In the genomic region with DNA sequence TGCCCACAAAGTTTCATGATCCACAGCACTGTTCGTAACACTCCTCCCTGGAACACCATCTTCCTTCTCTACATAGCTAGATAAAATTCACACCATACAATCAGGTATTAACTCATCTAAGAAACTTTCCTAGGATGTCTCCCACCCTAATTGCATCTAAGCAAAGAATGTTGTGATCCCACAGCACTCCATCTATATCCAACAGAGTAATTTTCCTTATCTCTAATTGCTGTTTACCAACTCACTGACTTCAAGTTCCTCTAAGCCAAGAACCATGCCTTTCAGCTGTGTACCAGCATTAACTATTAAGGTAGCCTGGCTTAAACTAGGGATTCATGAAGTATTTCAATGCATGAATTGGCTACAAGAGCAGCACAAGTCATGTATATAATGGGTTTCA, we compare ENCODE assay signal across 30 cellular contexts.
"Had no signal": no experiment of that assay in that cellular context is flagged by ENCODE, and none has a peak within 500 bp of the region (broad histone marks: within the 10 kb centered on the region; RNA-seq: fewer than 3 reads in every experiment).

No MANE protein-coding gene starts in this region.

- H3K4me3 ChIP-seq: coronary artery, dorsolateral prefrontal cortex, esophagus muscularis mucosa, gastrocnemius medialis, heart left ventricle had no signal

- H3K27ac ChIP-seq: brain microvascular endothelial cell, coronary artery, dorsolateral prefrontal cortex, esophagus muscularis mucosa, foreskin keratinocyte, gastrocnemius medialis, heart left ventricle had no signal

- H3K27ac Mint-ChIP-seq: activated CD4-positive, alpha-beta memory T cell treated with anti-CD3 and anti-CD28 coated beads for 36 hours; activated CD4-positive, alpha-beta T cell treated with anti-CD3 and anti-CD28 coated beads for 36 hours; activated CD4-positive, alpha-beta T cell treated with anti-CD3 and anti-CD28 coated beads, Interleukin-2, amount 10 ng/mL, durations not matched to agents 24 days and 14 days; activated CD8-positive, alpha-beta memory T cell treated with anti-CD3 and anti-CD28 coated beads, Interleukin-2, amount 10 ng/mL, durations not matched to agents 7 days and 5 days; activated CD8-positive, alpha-beta T cell treated with anti-CD3 and anti-CD28 coated beads, Interleukin-2, amount 10 ng/mL, durations not matched to agents 7 days and 5 days; activated naive CD4-positive, alpha-beta T cell treated with anti-CD3 and anti-CD28 coated beads, Interleukin-2, amount 50 U/mL, for 72 hours; activated naive CD8-positive, alpha-beta T cell treated with anti-CD3 and anti-CD28 coated beads, Interleukin-2, amount 10 ng/mL, durations not matched to agents 7 days and 5 days; activated T-helper 17 cell treated with anti-CD3 and anti-CD28 coated beads, Interleukin-2, amount 50 U/mL, for 72 hours; dendritic cell treated with granulocyte-macrophage colony-stimulating factor and Interleukin-4, amounts not matched to agents 40 ng/mL and 50 ng/mL, for 4 days had no signal

- DNase-seq: activated CD4-positive, alpha-beta memory T cell treated with anti-CD3 and anti-CD28 coated beads for 36 hours; activated CD4-positive, alpha-beta T cell treated with anti-CD3 and anti-CD28 coated beads for 36 hours; activated CD4-positive, alpha-beta T cell treated with anti-CD3 and anti-CD28 coated beads, Interleukin-2, amount 10 ng/mL, durations not matched to agents 24 days and 14 days; activated CD4-positive, CD25-positive, alpha-beta regulatory T cell; activated CD4-positive, CD25-positive, alpha-beta regulatory T cell treated with anti-CD3 and anti-CD28 coated beads, Interleukin-2, amount 50 U/mL, for 72 hours; activated CD8-positive, alpha-beta memory T cell treated with anti-CD3 and anti-CD28 coated beads, Interleukin-2, amount 10 ng/mL, durations not matched to agents 7 days and 5 days; activated CD8-positive, alpha-beta memory T cell treated with anti-CD3 and anti-CD28 coated beads, Interleukin-2, amount 50 U/mL, for 4 hours; activated CD8-positive, alpha-beta T cell treated with anti-CD3 and anti-CD28 coated beads, Interleukin-2, amount 10 ng/mL, durations not matched to agents 7 days and 5 days; activated effector memory CD4-positive, alpha-beta T cell treated with Interleukin-2 at 50 U/mL for 16 hours; activated gamma-delta T cell treated with Interleukin-2 at 50 U/mL for 16 hours; activated naive CD4-positive, alpha-beta T cell treated with Interleukin-2 at 50 U/mL for 16 hours; activated naive CD8-positive, alpha-beta T cell treated with anti-CD3 and anti-CD28 coated beads, Interleukin-2, amount 10 ng/mL, durations not matched to agents 7 days and 5 days; activated T-cell treated with anti-CD3 and anti-CD28 coated beads, Interleukin-2, amount 50 U/mL, for 1 hour; amniotic stem cell; anterior cingulate cortex; brain microvascular endothelial cell; dorsolateral prefrontal cortex; effector memory CD4-positive, alpha-beta T cell; erythroblast; foreskin keratinocyte; gastrocnemius medialis; glutamatergic neuron; heart left ventricle; T-helper 2 cell had no signal

- H3K36me3 ChIP-seq: brain microvascular endothelial cell had no signal

- H3K4me1 Mint-ChIP-seq: activated CD4-positive, alpha-beta T cell treated with anti-CD3 and anti-CD28 coated beads for 36 hours; activated CD4-positive, alpha-beta T cell treated with anti-CD3 and anti-CD28 coated beads, Interleukin-2, amount 10 ng/mL, durations not matched to agents 24 days and 14 days; activated CD8-positive, alpha-beta memory T cell treated with anti-CD3 and anti-CD28 coated beads, Interleukin-2, amount 10 ng/mL, durations not matched to agents 7 days and 5 days; activated naive CD8-positive, alpha-beta T cell treated with anti-CD3 and anti-CD28 coated beads, Interleukin-2, amount 10 ng/mL, durations not matched to agents 7 days and 5 days; activated T-helper 17 cell treated with anti-CD3 and anti-CD28 coated beads, Interleukin-2, amount 50 U/mL, for 72 hours had no signal

- H3K9me3 Mint-ChIP-seq: activated CD4-positive, alpha-beta memory T cell treated with anti-CD3 and anti-CD28 coated beads for 36 hours; activated CD4-positive, alpha-beta T cell treated with anti-CD3 and anti-CD28 coated beads, Interleukin-2, amount 10 ng/mL, durations not matched to agents 24 days and 14 days; activated naive CD4-positive, alpha-beta T cell treated with anti-CD3 and anti-CD28 coated beads, Interleukin-2, amount 50 U/mL, for 72 hours; activated naive CD8-positive, alpha-beta T cell treated with anti-CD3 and anti-CD28 coated beads, Interleukin-2, amount 10 ng/mL, durations not matched to agents 7 days and 5 days; activated T-helper 17 cell treated with anti-CD3 and anti-CD28 coated beads, Interleukin-2, amount 50 U/mL, for 72 hours; central memory CD8-positive, alpha-beta T cell; dendritic cell treated with granulocyte-macrophage colony-stimulating factor and Interleukin-4, amounts not matched to agents 40 ng/mL and 50 ng/mL, for 4 days had no signal

- H3K4me3 Mint-ChIP-seq: activated CD4-positive, alpha-beta memory T cell treated with anti-CD3 and anti-CD28 coated beads for 36 hours; activated CD4-positive, alpha-beta T cell treated with anti-CD3 and anti-CD28 coated beads for 36 hours; activated CD4-positive, alpha-beta T cell treated with anti-CD3 and anti-CD28 coated beads, Interleukin-2, amount 10 ng/mL, durations not matched to agents 24 days and 14 days; activated CD8-positive, alpha-beta memory T cell treated with anti-CD3 and anti-CD28 coated beads, Interleukin-2, amount 10 ng/mL, durations not matched to agents 7 days and 5 days; activated CD8-positive, alpha-beta T cell treated with anti-CD3 and anti-CD28 coated beads, Interleukin-2, amount 10 ng/mL, durations not matched to agents 7 days and 5 days; activated naive CD8-positive, alpha-beta T cell treated with anti-CD3 and anti-CD28 coated beads, Interleukin-2, amount 10 ng/mL, durations not matched to agents 7 days and 5 days; activated T-helper 17 cell treated with anti-CD3 and anti-CD28 coated beads, Interleukin-2, amount 50 U/mL, for 72 hours; central memory CD8-positive, alpha-beta T cell; dendritic cell treated with granulocyte-macrophage colony-stimulating factor and Interleukin-4, amounts not matched to agents 40 ng/mL and 50 ng/mL, for 4 days had no signal

- H3K27me3 ChIP-seq: brain microvascular endothelial cell, dorsolateral prefrontal cortex, esophagus muscularis mucosa, foreskin keratinocyte, gastrocnemius medialis, heart left ventricle had no signal

- H3K27me3 Mint-ChIP-seq: activated CD4-positive, alpha-beta T cell treated with anti-CD3 and anti-CD28 coated beads for 36 hours; activated CD8-positive, alpha-beta memory T cell treated with anti-CD3 and anti-CD28 coated beads, Interleukin-2, amount 10 ng/mL, durations not matched to agents 7 days and 5 days; central memory CD8-positive, alpha-beta T cell; dendritic cell treated with granulocyte-macrophage colony-stimulating factor and Interleukin-4, amounts not matched to agents 40 ng/mL and 50 ng/mL, for 4 days had no signal

- H3K36me3 Mint-ChIP-seq: activated CD8-positive, alpha-beta memory T cell treated with anti-CD3 and anti-CD28 coated beads, Interleukin-2, amount 10 ng/mL, durations not matched to agents 7 days and 5 days; activated naive CD4-positive, alpha-beta T cell treated with anti-CD3 and anti-CD28 coated beads, Interleukin-2, amount 50 U/mL, for 72 hours; activated naive CD8-positive, alpha-beta T cell treated with anti-CD3 and anti-CD28 coated beads, Interleukin-2, amount 10 ng/mL, durations not matched to agents 7 days and 5 days had no signal

- H3K9me3 ChIP-seq: esophagus muscularis mucosa, gastrocnemius medialis, heart left ventricle had no signal
